In genomic region chr12:14769462-14769836, GRCh38 we compare ENCODE assay signal across 1 cellular context.
TF ChIP-seq lines count a peak whose summit lies in the region.

No MANE protein-coding gene starts in this region.

TF ChIP-seq in SK-N-SH treated with all-trans-retinoic acid at 6 μM for 48 hours, 23 proteins besides CTCF, POLR2A, EP300 and RAD21 (continued from another document):
- TF ChIP-seq, protein P1, sequence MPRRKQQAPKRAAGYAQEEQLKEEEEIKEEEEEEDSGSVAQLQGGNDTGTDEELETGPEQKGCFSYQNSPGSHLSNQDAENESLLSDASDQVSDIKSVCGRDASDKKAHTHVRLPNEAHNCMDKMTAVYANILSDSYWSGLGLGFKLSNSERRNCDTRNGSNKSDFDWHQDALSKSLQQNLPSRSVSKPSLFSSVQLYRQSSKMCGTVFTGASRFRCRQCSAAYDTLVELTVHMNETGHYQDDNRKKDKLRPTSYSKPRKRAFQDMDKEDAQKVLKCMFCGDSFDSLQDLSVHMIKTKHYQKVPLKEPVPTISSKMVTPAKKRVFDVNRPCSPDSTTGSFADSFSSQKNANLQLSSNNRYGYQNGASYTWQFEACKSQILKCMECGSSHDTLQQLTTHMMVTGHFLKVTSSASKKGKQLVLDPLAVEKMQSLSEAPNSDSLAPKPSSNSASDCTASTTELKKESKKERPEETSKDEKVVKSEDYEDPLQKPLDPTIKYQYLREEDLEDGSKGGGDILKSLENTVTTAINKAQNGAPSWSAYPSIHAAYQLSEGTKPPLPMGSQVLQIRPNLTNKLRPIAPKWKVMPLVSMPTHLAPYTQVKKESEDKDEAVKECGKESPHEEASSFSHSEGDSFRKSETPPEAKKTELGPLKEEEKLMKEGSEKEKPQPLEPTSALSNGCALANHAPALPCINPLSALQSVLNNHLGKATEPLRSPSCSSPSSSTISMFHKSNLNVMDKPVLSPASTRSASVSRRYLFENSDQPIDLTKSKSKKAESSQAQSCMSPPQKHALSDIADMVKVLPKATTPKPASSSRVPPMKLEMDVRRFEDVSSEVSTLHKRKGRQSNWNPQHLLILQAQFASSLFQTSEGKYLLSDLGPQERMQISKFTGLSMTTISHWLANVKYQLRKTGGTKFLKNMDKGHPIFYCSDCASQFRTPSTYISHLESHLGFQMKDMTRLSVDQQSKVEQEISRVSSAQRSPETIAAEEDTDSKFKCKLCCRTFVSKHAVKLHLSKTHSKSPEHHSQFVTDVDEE (CRISPR knock-in tag; IDR thresholded peaks at IDR 0.05): no peak
- TF ChIP-seq SNAI2 (CRISPR knock-in tag; IDR thresholded peaks at IDR 0.05): no peak
